1 cellular context compared by ENCODE assay signal in the genomic region with DNA sequence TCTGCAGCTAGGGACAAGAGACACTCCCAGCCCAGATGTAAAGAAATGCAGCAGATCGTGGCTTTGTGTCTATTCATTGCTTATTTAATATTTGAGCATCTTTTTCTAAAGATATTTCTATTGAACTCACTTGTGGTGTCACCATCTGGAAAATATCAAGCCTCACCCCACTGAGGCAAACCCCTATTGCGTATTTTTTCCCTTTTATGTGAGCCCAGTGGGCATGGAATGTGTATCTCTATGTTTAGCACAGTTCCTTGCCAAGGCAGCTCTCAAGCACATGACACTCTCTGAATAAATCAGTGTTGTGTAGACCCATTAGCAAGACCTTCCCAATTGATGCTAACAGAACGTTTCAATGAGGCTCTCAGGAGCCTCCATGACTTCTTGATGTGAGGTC.
TF ChIP-seq lines count a peak whose summit lies in the region.

No MANE protein-coding gene starts in this region.

TF ChIP-seq in GM23338, 12 proteins besides CTCF, POLR2A, EP300 and RAD21 (continued from another document):
- no peak for TF ChIP-seq REST (IDR thresholded peaks at IDR 0.05; ENCODE audit: unreplicated experiment)
